In the genomic region with DNA sequence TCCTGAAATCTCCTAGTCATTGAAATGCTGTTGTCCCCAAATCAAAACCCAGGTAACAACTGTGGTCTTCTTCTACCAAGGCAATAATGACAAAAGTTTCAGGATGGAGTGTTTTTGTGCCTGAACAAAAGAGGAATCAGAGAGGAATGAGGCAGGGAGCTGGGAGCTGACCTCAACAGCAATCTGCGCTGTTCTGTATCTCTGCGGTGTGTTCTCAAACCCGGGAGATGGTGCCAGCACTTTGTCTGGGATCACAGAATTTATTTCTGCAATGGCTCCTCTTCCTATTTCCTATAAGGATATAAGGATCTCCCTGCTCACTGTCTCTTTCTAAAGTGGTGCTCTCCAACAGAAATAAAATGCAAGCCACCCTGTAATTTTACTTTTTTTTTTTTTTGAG, we compare ENCODE assay signal across 10 cellular contexts. TPM values are rescaled to one million over a fixed set of nuclear protein-coding genes. Genes with fewer than 3 reads are reported as not detected.
DNase-seq lines count a peak whose midpoint lies in the region; ATAC-seq, FAIRE-seq and TF ChIP-seq lines count a peak whose summit lies in the region.
"Had no signal": no experiment of that assay in that cellular context is flagged by ENCODE, and none has a peak within 500 bp of the region (broad histone marks: within the 10 kb centered on the region; RNA-seq: fewer than 3 reads in every experiment).

No MANE protein-coding gene starts in this region.

- H3K79me2 ChIP-seq in endothelial cell of umbilical vein (ENCODE audit: control insufficient read depth, insufficient read depth, low read length) (no peaks in the 10 kb centered on the region), neural cell (replicated peaks; ENCODE audit: insufficient read depth, low read length) (no peaks in the 10 kb centered on the region)

- H3K4me2 ChIP-seq in endothelial cell of umbilical vein (ENCODE audit: insufficient read depth, low read length) = peak overlapping the region; percentile 75
- H3K4me2 ChIP-seq in neural cell (ENCODE audit: low read length) = no peak overlapping the region

- H3K4me1 ChIP-seq in cardiac muscle cell (ENCODE audit: low read depth) (no peaks in the 10 kb centered on the region), endothelial cell of umbilical vein (ENCODE audit: control insufficient read depth, extremely low read depth, insufficient read depth, low read length) (peaks cover 11% of the 10 kb centered on the region)

- intact Hi-C loops in Right ventricle myocardium inferior (cut with DNase I) = no loop called here
- intact Hi-C loops in endothelial cell of umbilical vein (cut with micrococcal nuclease) = loop anchor here (1.0 kb wide), 1 partner anchor 11 kb away; no protein-coding TSS in a partner anchor

- peak overlapping the region; percentile 27 for H3K4me3 ChIP-seq in cardiac muscle cell
- peak overlapping the region in 1 of 3 experiments; percentile 64 for H3K4me3 ChIP-seq in endothelial cell of umbilical vein (replicated peaks in 1 of 3; ENCODE audit: insufficient read depth in 1 of 3, low read depth in 1 of 3, low read length in 3 of 3)
- peak overlapping the region; percentile 37 for H3K4me3 ChIP-seq in neural cell (ENCODE audit: low read length)

- FAIRE-seq in endothelial cell of umbilical vein (lab: Jason Lieb, UNC) = no peak

- BruUV-seq in endothelial cell of umbilical vein (replicated peaks; lab: Mats Ljungman, UMichigan) = no TSS peak

- no peak overlapping the region for H3K27ac ChIP-seq in cardiac muscle cell
- H3K27ac ChIP-seq in endothelial cell of umbilical vein (ENCODE audit: insufficient read depth, low read depth, low read length) = no peak overlapping the region
- H3K27ac ChIP-seq in neural cell (ENCODE audit: low read length) = no peak overlapping the region

- peak overlapping the region; percentile 92 for H2AFZ ChIP-seq in endothelial cell of umbilical vein (ENCODE audit: low read depth, low read length)
- no peak overlapping the region for H2AFZ ChIP-seq in neural cell (ENCODE audit: low read depth, low read length)

- H3F3A ChIP-seq in neural cell (ENCODE audit: insufficient read depth, low read length, poor library complexity, severe bottlenecking) = no peaks in the 10 kb centered on the region

- H4K20me1 ChIP-seq in endothelial cell of umbilical vein (replicated peaks; ENCODE audit: control insufficient read depth, extremely low read depth, insufficient read depth, low read length) = no peaks in the 10 kb centered on the region
- no peaks in the 10 kb centered on the region for H4K20me1 ChIP-seq in neural cell (ENCODE audit: insufficient read depth)

- no peaks in the 10 kb centered on the region for H3K9me3 ChIP-seq in cardiac muscle cell (ENCODE audit: low read depth)
- H3K9me3 ChIP-seq in endothelial cell of umbilical vein (replicated peaks; ENCODE audit: control insufficient read depth, insufficient read depth, low read length) = no peaks in the 10 kb centered on the region
- H3K9me3 ChIP-seq in neural cell (ENCODE audit: low read length) = no peaks in the 10 kb centered on the region

- H3K9ac ChIP-seq in endothelial cell of umbilical vein (replicated peaks; ENCODE audit: extremely low read depth, insufficient read depth, low read length) (no peak overlapping the region), neural cell (ENCODE audit: low read length) (no peak overlapping the region)

- DNase-seq in cardiac muscle cell (ENCODE audit: low read depth in 1 of 2, low spot score in 1 of 2) (peak in 1 of 2 donors; percentile 33), Right ventricle myocardium inferior (ENCODE audit: missing footprints) (no peak), endothelial cell of umbilical vein (ENCODE audit: low read depth, low spot score) (no peak), T-helper 9 cell (no peak), hippocampal formation (lab: John Stamatoyannopoulos, UW) (no peak)
- DNase-seq: activated CD4-positive, CD25-positive, alpha-beta regulatory T cell treated with anti-CD3 and anti-CD28 coated beads, Interleukin-2, amount 50 U/mL, for 72 hours; NCI-H82 had no signal

- H3K36me3 ChIP-seq in cardiac muscle cell = no peaks in the 10 kb centered on the region
- no peaks in the 10 kb centered on the region for H3K36me3 ChIP-seq in endothelial cell of umbilical vein (ENCODE audit: control insufficient read depth in 2 of 2, extremely low read depth in 1 of 2, insufficient read depth in 2 of 2, low read length in 2 of 2)
- no peaks in the 10 kb centered on the region for H3K36me3 ChIP-seq in neural cell (ENCODE audit: insufficient read depth, low read length)

- POLR2A ChIA-PET in endothelial cell of umbilical vein (lab: Charles Lee) = no interaction called here

- no peaks in the 10 kb centered on the region for H3K9me1 ChIP-seq in endothelial cell of umbilical vein (replicated peaks; ENCODE audit: control insufficient read depth, extremely low read depth, insufficient read depth, low read length)

- dilution Hi-C loops in endothelial cell of umbilical vein (cut with MboI; ENCODE audit: extremely low pct_ligation_motif_present, low sequenced_read_pairs) = no loop called here

- H3K9me2 ChIP-seq in neural cell (ENCODE audit: insufficient read depth, low read length) = no peaks in the 10 kb centered on the region

- no peak for ATAC-seq in Right ventricle myocardium inferior
- ATAC-seq in GM19467 (IDR thresholded peaks at IDR 0.05; ENCODE audit: unreplicated experiment) = no peak
- no peak for ATAC-seq in GM21723 (IDR thresholded peaks at IDR 0.05; ENCODE audit: unreplicated experiment)

- H3K27me3 ChIP-seq in cardiac muscle cell = no peaks in the 10 kb centered on the region
- peaks cover 20 to 24% of the 10 kb centered on the region in 2 experiments for H3K27me3 ChIP-seq in endothelial cell of umbilical vein (ENCODE audit: control insufficient read depth in 2 of 2, insufficient read depth in 2 of 2, low read length in 2 of 2)
- peaks cover 16% of the 10 kb centered on the region for H3K27me3 ChIP-seq in neural cell (ENCODE audit: insufficient read depth, low read depth, low read length)

- CTCF ChIA-PET in endothelial cell of umbilical vein (lab: Charles Lee) = interaction anchor here (1.2 to 2.5 kb wide), 4 partner anchors 8 to 59 kb away, joined by 4 to 7 read pairs (median 4); no protein-coding TSS in a partner anchor

- no peak for TF ChIP-seq POLR2A in endothelial cell of umbilical vein (IDR thresholded peaks at IDR 0.05; ENCODE audit: low read depth, low read length)

- no peak for TF ChIP-seq RAD21 in neural cell (conservative IDR thresholded peaks at IDR 0.05)

- TF ChIP-seq CTCF in cardiac muscle cell (IDR thresholded peaks at IDR 0.05; ENCODE audit: low read depth, low read length) (no peak), endothelial cell of umbilical vein (IDR thresholded peaks at IDR 0.05; ENCODE audit: extremely low read depth in 1 of 2, insufficient read depth in 1 of 2, low read depth in 1 of 2, low read length in 2 of 2) (no peak), neural cell (IDR thresholded peaks at IDR 0.05; ENCODE audit: poor library complexity, severe bottlenecking) (no peak)

- no peak for TF ChIP-seq EP300 in neural cell (conservative IDR thresholded peaks at IDR 0.05; ENCODE audit: poor library complexity, severe bottlenecking)

TF ChIP-seq in endothelial cell of umbilical vein, 7 proteins besides CTCF, POLR2A, EP300 and RAD21 (continues in another document):
- no peak for TF ChIP-seq EZH2 (IDR thresholded peaks at IDR 0.05; ENCODE audit: borderline replicate concordance, low read depth, low read length, severe bottlenecking)
- TF ChIP-seq GATA2 (IDR thresholded peaks at IDR 0.05; ENCODE audit: insufficient read depth, insufficient read length, low read depth, low read length) = no peak
- no peak for TF ChIP-seq MYC (IDR thresholded peaks at IDR 0.05; ENCODE audit: low read depth, low read length)
- TF ChIP-seq, protein P1, sequence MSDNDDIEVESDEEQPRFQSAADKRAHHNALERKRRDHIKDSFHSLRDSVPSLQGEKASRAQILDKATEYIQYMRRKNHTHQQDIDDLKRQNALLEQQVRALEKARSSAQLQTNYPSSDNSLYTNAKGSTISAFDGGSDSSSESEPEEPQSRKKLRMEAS (IDR thresholded peaks at IDR 0.05; ENCODE audit: insufficient read depth, insufficient read length) = no peak

TF ChIP-seq in neural cell, 6 proteins besides CTCF, POLR2A, EP300 and RAD21:
- no peak for TF ChIP-seq SMC3 (conservative IDR thresholded peaks at IDR 0.05; ENCODE audit: poor library complexity)
- no peak for TF ChIP-seq EZH2 (IDR thresholded peaks at IDR 0.05; ENCODE audit: borderline replicate concordance, insufficient read depth, low read length, poor library complexity, severe bottlenecking)

RNA-seq across cellular contexts. Expression of a gene that starts 0.4 kb away (rescaled TPM):
- 3.2 and 5.9 TPM in 2 replicates for total RNA-seq in cardiac muscle cell
- polyA plus RNA-seq in cardiac muscle cell = 6.3 and 17.4 TPM in 2 replicates
- 8.8 TPM for total RNA-seq in Right ventricle myocardium inferior
- total RNA-seq in endothelial cell of umbilical vein = 1.5 and 1.7 TPM in 2 replicates
- polyA plus RNA-seq in endothelial cell of umbilical vein = 2.4 and 2.6 TPM in 2 replicates
- 2.5 and 2.8 TPM in 2 replicates for polyA plus RNA-seq in endothelial cell of umbilical vein (2011; cell fraction: cytosol; rRNA removed)
- polyA plus RNA-seq in endothelial cell of umbilical vein (2011; cell fraction: nucleus; rRNA removed) = 3.5 and 3.6 TPM in 2 replicates
- polyA plus RNA-seq in endothelial cell of umbilical vein (2012) = 1.7 and 2.4 TPM in 2 replicates
- 2.0 and 2.6 TPM in 2 replicates for polyA minus RNA-seq in endothelial cell of umbilical vein
- polyA minus RNA-seq in endothelial cell of umbilical vein (2011; cell fraction: cytosol; rRNA and poly(A)+ RNA removed) = 2.2 TPM
- 0.82 and 1.3 TPM in 2 replicates for polyA minus RNA-seq in endothelial cell of umbilical vein (2011; cell fraction: nucleus; rRNA and poly(A)+ RNA removed)
- 8.3 and 8.7 TPM in 2 replicates for polyA plus RNA-seq in neural cell
- polyA minus RNA-seq in neural cell = 3.9 and 4.6 TPM in 2 replicates

RNA-seq across cellular contexts. Expression of a gene that starts 13.9 kb away (rescaled TPM):
- total RNA-seq in cardiac muscle cell (11.1 and 14.7 TPM in 2 replicates), Right ventricle myocardium inferior (9.5 TPM), endothelial cell of umbilical vein (13.4 and 15.6 TPM in 2 replicates)
- polyA plus RNA-seq in cardiac muscle cell (9.3 and 16.0 TPM in 2 replicates), endothelial cell of umbilical vein (5.4 and 6.0 TPM in 2 replicates), neural cell (50.0 and 62.4 TPM in 2 replicates)
- 5.9 and 7.3 TPM in 2 replicates for polyA plus RNA-seq in endothelial cell of umbilical vein (2011; cell fraction: cytosol; rRNA removed)
- 19.7 and 23.8 TPM in 2 replicates for polyA plus RNA-seq in endothelial cell of umbilical vein (2011; cell fraction: nucleus; rRNA removed)
- polyA plus RNA-seq in endothelial cell of umbilical vein (2012) = 11.2 and 11.7 TPM in 2 replicates
- polyA minus RNA-seq in endothelial cell of umbilical vein (11.4 and 12.5 TPM in 2 replicates), neural cell (80.6 and 82.4 TPM in 2 replicates)
- polyA minus RNA-seq in endothelial cell of umbilical vein (2011; cell fraction: cytosol; rRNA and poly(A)+ RNA removed) = 3.7 TPM
- 14.1 and 18.8 TPM in 2 replicates for polyA minus RNA-seq in endothelial cell of umbilical vein (2011; cell fraction: nucleus; rRNA and poly(A)+ RNA removed)
